In the genomic region with DNA sequence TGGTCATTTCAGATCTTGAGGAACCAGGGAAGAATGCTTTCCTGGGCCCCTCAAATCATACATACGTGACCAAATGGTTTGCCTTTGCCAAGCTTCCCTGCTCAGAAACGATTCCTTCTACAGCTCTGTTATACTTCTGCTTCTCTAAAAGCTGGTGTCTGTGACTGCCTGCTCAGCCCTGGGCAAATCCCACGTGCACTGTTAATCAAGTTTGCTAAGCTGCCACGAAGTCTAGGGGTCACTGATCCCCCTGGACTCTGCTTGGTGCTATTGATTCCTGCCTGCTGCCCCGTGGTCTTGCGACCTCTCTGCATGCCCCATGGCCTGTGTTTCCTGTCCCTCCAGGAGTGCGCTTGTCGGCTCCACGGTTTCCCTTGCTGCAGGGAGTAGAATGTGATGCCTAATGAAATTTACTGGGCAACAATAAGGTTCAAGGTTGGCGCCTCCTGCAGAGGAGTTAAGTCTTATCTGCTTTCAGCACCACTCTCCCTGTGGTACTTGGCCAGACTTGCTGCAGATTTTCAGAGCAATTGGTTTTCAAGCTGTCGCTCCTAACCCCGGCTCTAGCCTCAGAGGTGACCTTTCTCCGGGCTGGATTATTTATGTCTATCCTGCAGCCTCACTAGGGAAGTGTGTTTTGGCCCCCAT, we compare ENCODE assay signal across 22 cellular contexts.
DNase-seq lines count a peak whose midpoint lies in the region; ATAC-seq and TF ChIP-seq lines count a peak whose summit lies in the region.
"Had no signal": no experiment of that assay in that cellular context is flagged by ENCODE, and none has a peak within 500 bp of the region (broad histone marks: within the 10 kb centered on the region; RNA-seq: fewer than 3 reads in every experiment).

No MANE protein-coding gene starts in this region.

- H3K4me3 ChIP-seq in endodermal cell (ENCODE audit: low read length) (no peak overlapping the region), right lobe of liver (no peak overlapping the region), stomach (no peak overlapping the region), Peyer's patch (no peak overlapping the region)
- H3K4me3 ChIP-seq: dorsolateral prefrontal cortex, ovary had no signal

- no peak for TF ChIP-seq EP300 in stomach (IDR thresholded peaks at IDR 0.05)

- peaks cover 16% of the 10 kb centered on the region for H3K9me3 Mint-ChIP-seq in endodermal cell
- H3K9me3 Mint-ChIP-seq: activated CD4-positive, alpha-beta memory T cell treated with anti-CD3 and anti-CD28 coated beads, Interleukin-2, amount 10 ng/mL, durations not matched to agents 7 days and 5 days had no signal

- H3K36me3 ChIP-seq in endodermal cell (ENCODE audit: control insufficient read depth, insufficient read depth, low read length) (no peaks in the 10 kb centered on the region), right lobe of liver (no peaks in the 10 kb centered on the region), stomach (no peaks in the 10 kb centered on the region), Peyer's patch (no peaks in the 10 kb centered on the region)
- H3K36me3 ChIP-seq: ovary had no signal

- H3K9me3 ChIP-seq in endodermal cell (ENCODE audit: control insufficient read depth, low read length), result peaks cover 17% of the 10 kb centered on the region
- H3K9me3 ChIP-seq in right lobe of liver, result peaks cover 0 to 10% (median 0%) of the 10 kb centered on the region in 4 donors
- H3K9me3 ChIP-seq in stomach, result peaks cover 5 to 16% (median 10%) of the 10 kb centered on the region in 4 donors
- no peaks in the 10 kb centered on the region for H3K9me3 ChIP-seq in Peyer's patch
- H3K9me3 ChIP-seq: ovary had no signal

- no peak overlapping the region for H3K4me3 Mint-ChIP-seq in endodermal cell
- H3K4me3 Mint-ChIP-seq: activated CD4-positive, alpha-beta memory T cell treated with anti-CD3 and anti-CD28 coated beads, Interleukin-2, amount 10 ng/mL, durations not matched to agents 7 days and 5 days; activated naive CD4-positive, alpha-beta T cell treated with anti-CD3 and anti-CD28 coated beads for 36 hours; activated T-cell treated with anti-CD3 and anti-CD28 coated beads, Interleukin-2, amount 50 U/mL, for 24 hours; B cell had no signal

- no peak overlapping the region for H3K9ac ChIP-seq in endodermal cell (ENCODE audit: extremely low read depth, low read length, poor library complexity, severe bottlenecking)

- WGBS in endodermal cell (ENCODE audit: insufficient coverage in 1 of 2, insufficient read length in 1 of 2), 2 experiments, result 52 to 58% methylated on average over 7 to 13 of the region's 13 CpGs
- 13% methylated on average over 7 of the region's 13 CpGs for WGBS in right lobe of liver (ENCODE audit: insufficient coverage, low coverage, low lambda C conversion rate, missing lambda C conversion rate)
- WGBS in stomach, 5 donors, result 28 to 41% (median 32%) methylated on average over 13 of the region's 13 CpGs

- no peak for TF ChIP-seq CTCF in endodermal cell (conservative IDR thresholded peaks at IDR 0.05)
- no peak for TF ChIP-seq CTCF in right lobe of liver (IDR thresholded peaks at IDR 0.05)
- no peak for TF ChIP-seq CTCF in stomach (IDR thresholded peaks at IDR 0.05)
- TF ChIP-seq CTCF in Peyer's patch (IDR thresholded peaks at IDR 0.05), result no peak

- DNase-seq in amniotic epithelial cell (ENCODE audit: low read depth) (peak; percentile 48), endodermal cell (peak; percentile 81), right lobe of liver (peak in 1 of 3 donors; percentile 45), stomach (peak; percentile 34), Peyer's patch (no peak), GF-D8 (lab: John Stamatoyannopoulos, UW) (no peak), OCI-M1 (lab: John Stamatoyannopoulos, UW) (no peak)
- DNase-seq: activated CD4-positive, alpha-beta memory T cell treated with anti-CD3 and anti-CD28 coated beads, Interleukin-2, amount 10 ng/mL, durations not matched to agents 7 days and 5 days; activated naive CD4-positive, alpha-beta T cell treated with anti-CD3 and anti-CD28 coated beads for 36 hours; activated T-cell treated with anti-CD3 and anti-CD28 coated beads, Interleukin-2, amount 50 U/mL, for 24 hours; dorsolateral prefrontal cortex; EL; H7; hippocampal formation; KG1; NCI-H1048; NCI-H510A; ovary; small intestine; stimulated activated CD8-positive, alpha-beta memory T cell treated with anti-CD3 and anti-CD28 coated beads, Interleukin-4, amount 100 ng/mL, for 48 hours; T-helper 1 cell had no signal

- peaks cover 1% of the 10 kb centered on the region for H3K27me3 Mint-ChIP-seq in endodermal cell (ENCODE audit: insufficient read depth)
- H3K27me3 Mint-ChIP-seq: activated CD4-positive, alpha-beta memory T cell treated with anti-CD3 and anti-CD28 coated beads, Interleukin-2, amount 10 ng/mL, durations not matched to agents 7 days and 5 days; activated T-cell treated with anti-CD3 and anti-CD28 coated beads, Interleukin-2, amount 50 U/mL, for 24 hours; B cell had no signal

- H3K4me1 Mint-ChIP-seq in endodermal cell, result peaks cover 29% of the 10 kb centered on the region
- H3K4me1 Mint-ChIP-seq: activated CD4-positive, alpha-beta memory T cell treated with anti-CD3 and anti-CD28 coated beads, Interleukin-2, amount 10 ng/mL, durations not matched to agents 7 days and 5 days; B cell had no signal

- peaks cover 8% of the 10 kb centered on the region for H3K4me1 ChIP-seq in endodermal cell (ENCODE audit: control insufficient read depth, insufficient read depth, low read length)
- no peaks in the 10 kb centered on the region for H3K4me1 ChIP-seq in right lobe of liver
- H3K4me1 ChIP-seq in stomach, result no peaks in the 10 kb centered on the region
- H3K4me1 ChIP-seq in Peyer's patch, result no peaks in the 10 kb centered on the region

- TF ChIP-seq POLR2A in right lobe of liver (IDR thresholded peaks at IDR 0.05) (no peak), stomach (IDR thresholded peaks at IDR 0.05) (no peak), Peyer's patch (IDR thresholded peaks at IDR 0.05) (no peak)

- H3K27ac ChIP-seq in endodermal cell (ENCODE audit: low read depth, low read length) (no peak overlapping the region), right lobe of liver (no peak overlapping the region), stomach (no peak overlapping the region), Peyer's patch (no peak overlapping the region)
- H3K27ac ChIP-seq: dorsolateral prefrontal cortex, ovary had no signal

- no peaks in the 10 kb centered on the region for H3K36me3 Mint-ChIP-seq in endodermal cell (ENCODE audit: low read depth)

- no peaks in the 10 kb centered on the region for H3K27me3 ChIP-seq in endodermal cell (ENCODE audit: control insufficient read depth, insufficient read depth, low read length, poor library complexity, severe bottlenecking)
- H3K27me3 ChIP-seq in right lobe of liver, result no peaks in the 10 kb centered on the region
- no peaks in the 10 kb centered on the region for H3K27me3 ChIP-seq in stomach
- no peaks in the 10 kb centered on the region for H3K27me3 ChIP-seq in Peyer's patch
- H3K27me3 ChIP-seq: dorsolateral prefrontal cortex, ovary had no signal

- no peak overlapping the region for H3K27ac Mint-ChIP-seq in endodermal cell
- H3K27ac Mint-ChIP-seq: activated CD4-positive, alpha-beta memory T cell treated with anti-CD3 and anti-CD28 coated beads, Interleukin-2, amount 10 ng/mL, durations not matched to agents 7 days and 5 days; activated naive CD4-positive, alpha-beta T cell treated with anti-CD3 and anti-CD28 coated beads for 36 hours; activated T-cell treated with anti-CD3 and anti-CD28 coated beads, Interleukin-2, amount 50 U/mL, for 24 hours; B cell had no signal

- peak; percentile 63 to 91 (median 80) for ATAC-seq in right lobe of liver

- intact Hi-C loops in right lobe of liver (cut with DNase I) (no loop called here), stomach (cut with DNase I; ENCODE audit: low total_unique reads) (no loop called here)

Comparison
In these comparisons a context has a peak if more than half of its experiments do, and no peak if none do; other contexts are left out.
1. DNase-seq: peak in amniotic epithelial cell (single experiment), endodermal cell (single experiment) and stomach (single experiment); none in Peyer's patch (0 of 3), GF-D8 (single experiment) and OCI-M1 (single experiment).